In the genomic region with DNA sequence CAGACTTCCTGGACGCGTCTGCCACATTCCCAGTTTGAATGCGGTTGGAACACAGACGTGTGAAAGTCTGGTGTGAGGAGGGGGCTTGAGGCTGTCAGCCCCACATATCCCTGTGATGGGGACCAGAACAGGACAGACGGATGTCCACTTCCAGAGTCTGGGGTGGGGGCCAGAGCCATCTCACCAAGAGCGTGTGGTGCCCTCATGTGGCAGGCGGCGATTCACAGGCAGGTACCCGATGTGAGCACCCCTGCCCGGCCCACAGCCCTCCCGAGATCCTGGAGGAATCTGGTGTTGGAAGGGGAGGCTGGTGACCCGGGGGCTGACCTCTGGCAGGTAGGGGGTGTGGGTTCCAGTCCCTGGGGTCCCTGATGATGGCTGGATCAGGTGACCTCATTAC, we compare ENCODE assay signal across 2 cellular contexts.
A peak's percentile ranks its signal among the peaks of the same experiment; 100 is the strongest.
TF ChIP-seq lines count a peak whose summit lies in the region.

No MANE protein-coding gene starts in this region.

TF ChIP-seq in WTC11, 78 proteins besides CTCF, POLR2A, EP300 and RAD21 (continues in another document):
- no peak for TF ChIP-seq RELA (CRISPR knock-in tag; IDR thresholded peaks at IDR 0.05; ENCODE audit: borderline replicate concordance)
- TF ChIP-seq, protein P1, sequence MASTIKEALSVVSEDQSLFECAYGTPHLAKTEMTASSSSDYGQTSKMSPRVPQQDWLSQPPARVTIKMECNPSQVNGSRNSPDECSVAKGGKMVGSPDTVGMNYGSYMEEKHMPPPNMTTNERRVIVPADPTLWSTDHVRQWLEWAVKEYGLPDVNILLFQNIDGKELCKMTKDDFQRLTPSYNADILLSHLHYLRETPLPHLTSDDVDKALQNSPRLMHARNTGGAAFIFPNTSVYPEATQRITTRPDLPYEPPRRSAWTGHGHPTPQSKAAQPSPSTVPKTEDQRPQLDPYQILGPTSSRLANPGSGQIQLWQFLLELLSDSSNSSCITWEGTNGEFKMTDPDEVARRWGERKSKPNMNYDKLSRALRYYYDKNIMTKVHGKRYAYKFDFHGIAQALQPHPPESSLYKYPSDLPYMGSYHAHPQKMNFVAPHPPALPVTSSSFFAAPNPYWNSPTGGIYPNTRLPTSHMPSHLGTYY (CRISPR knock-in tag; IDR thresholded peaks at IDR 0.05) = no peak
- TF ChIP-seq, protein P2, sequence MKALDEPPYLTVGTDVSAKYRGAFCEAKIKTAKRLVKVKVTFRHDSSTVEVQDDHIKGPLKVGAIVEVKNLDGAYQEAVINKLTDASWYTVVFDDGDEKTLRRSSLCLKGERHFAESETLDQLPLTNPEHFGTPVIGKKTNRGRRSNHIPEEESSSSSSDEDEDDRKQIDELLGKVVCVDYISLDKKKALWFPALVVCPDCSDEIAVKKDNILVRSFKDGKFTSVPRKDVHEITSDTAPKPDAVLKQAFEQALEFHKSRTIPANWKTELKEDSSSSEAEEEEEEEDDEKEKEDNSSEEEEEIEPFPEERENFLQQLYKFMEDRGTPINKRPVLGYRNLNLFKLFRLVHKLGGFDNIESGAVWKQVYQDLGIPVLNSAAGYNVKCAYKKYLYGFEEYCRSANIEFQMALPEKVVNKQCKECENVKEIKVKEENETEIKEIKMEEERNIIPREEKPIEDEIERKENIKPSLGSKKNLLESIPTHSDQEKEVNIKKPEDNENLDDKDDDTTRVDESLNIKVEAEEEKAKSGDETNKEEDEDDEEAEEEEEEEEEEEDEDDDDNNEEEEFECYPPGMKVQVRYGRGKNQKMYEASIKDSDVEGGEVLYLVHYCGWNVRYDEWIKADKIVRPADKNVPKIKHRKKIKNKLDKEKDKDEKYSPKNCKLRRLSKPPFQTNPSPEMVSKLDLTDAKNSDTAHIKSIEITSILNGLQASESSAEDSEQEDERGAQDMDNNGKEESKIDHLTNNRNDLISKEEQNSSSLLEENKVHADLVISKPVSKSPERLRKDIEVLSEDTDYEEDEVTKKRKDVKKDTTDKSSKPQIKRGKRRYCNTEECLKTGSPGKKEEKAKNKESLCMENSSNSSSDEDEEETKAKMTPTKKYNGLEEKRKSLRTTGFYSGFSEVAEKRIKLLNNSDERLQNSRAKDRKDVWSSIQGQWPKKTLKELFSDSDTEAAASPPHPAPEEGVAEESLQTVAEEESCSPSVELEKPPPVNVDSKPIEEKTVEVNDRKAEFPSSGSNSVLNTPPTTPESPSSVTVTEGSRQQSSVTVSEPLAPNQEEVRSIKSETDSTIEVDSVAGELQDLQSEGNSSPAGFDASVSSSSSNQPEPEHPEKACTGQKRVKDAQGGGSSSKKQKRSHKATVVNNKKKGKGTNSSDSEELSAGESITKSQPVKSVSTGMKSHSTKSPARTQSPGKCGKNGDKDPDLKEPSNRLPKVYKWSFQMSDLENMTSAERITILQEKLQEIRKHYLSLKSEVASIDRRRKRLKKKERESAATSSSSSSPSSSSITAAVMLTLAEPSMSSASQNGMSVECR (CRISPR knock-in tag; IDR thresholded peaks at IDR 0.05; ENCODE audit: borderline replicate concordance) = no peak
- TF ChIP-seq ESRRA (CRISPR knock-in tag; IDR thresholded peaks at IDR 0.05; ENCODE audit: borderline replicate concordance) = no peak
- TF ChIP-seq, protein P3, sequence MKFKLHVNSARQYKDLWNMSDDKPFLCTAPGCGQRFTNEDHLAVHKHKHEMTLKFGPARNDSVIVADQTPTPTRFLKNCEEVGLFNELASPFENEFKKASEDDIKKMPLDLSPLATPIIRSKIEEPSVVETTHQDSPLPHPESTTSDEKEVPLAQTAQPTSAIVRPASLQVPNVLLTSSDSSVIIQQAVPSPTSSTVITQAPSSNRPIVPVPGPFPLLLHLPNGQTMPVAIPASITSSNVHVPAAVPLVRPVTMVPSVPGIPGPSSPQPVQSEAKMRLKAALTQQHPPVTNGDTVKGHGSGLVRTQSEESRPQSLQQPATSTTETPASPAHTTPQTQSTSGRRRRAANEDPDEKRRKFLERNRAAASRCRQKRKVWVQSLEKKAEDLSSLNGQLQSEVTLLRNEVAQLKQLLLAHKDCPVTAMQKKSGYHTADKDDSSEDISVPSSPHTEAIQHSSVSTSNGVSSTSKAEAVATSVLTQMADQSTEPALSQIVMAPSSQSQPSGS (CRISPR knock-in tag; IDR thresholded peaks at IDR 0.05; ENCODE audit: borderline replicate concordance, low read depth) = no peak
- TF ChIP-seq ZNF121 (CRISPR knock-in tag; IDR thresholded peaks at IDR 0.05) = no peak
- no peak for TF ChIP-seq FOXP1 (CRISPR knock-in tag; IDR thresholded peaks at IDR 0.05; ENCODE audit: borderline replicate concordance)
- TF ChIP-seq MXD4 (CRISPR knock-in tag; IDR thresholded peaks at IDR 0.05; ENCODE audit: borderline replicate concordance) = no peak
- no peak for TF ChIP-seq GRHL2 (CRISPR knock-in tag; IDR thresholded peaks at IDR 0.05; ENCODE audit: insufficient replicate concordance, severe bottlenecking)
- TF ChIP-seq, protein P4, sequence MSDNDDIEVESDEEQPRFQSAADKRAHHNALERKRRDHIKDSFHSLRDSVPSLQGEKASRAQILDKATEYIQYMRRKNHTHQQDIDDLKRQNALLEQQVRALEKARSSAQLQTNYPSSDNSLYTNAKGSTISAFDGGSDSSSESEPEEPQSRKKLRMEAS (CRISPR knock-in tag; IDR thresholded peaks at IDR 0.05) = no peak
- no peak for TF ChIP-seq ZNF219 (CRISPR knock-in tag; IDR thresholded peaks at IDR 0.05; ENCODE audit: borderline replicate concordance)
- TF ChIP-seq, protein P5, sequence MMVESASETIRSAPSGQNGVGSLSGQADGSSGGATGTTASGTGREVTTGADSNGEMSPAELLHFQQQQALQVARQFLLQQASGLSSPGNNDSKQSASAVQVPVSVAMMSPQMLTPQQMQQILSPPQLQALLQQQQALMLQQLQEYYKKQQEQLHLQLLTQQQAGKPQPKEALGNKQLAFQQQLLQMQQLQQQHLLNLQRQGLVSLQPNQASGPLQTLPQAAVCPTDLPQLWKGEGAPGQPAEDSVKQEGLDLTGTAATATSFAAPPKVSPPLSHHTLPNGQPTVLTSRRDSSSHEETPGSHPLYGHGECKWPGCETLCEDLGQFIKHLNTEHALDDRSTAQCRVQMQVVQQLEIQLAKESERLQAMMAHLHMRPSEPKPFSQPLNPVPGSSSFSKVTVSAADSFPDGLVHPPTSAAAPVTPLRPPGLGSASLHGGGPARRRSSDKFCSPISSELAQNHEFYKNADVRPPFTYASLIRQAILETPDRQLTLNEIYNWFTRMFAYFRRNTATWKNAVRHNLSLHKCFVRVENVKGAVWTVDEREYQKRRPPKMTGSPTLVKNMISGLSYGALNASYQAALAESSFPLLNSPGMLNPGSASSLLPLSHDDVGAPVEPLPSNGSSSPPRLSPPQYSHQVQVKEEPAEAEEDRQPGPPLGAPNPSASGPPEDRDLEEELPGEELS (CRISPR knock-in tag; IDR thresholded peaks at IDR 0.05) = no peak
- TF ChIP-seq ZNF671 (CRISPR knock-in tag; IDR thresholded peaks at IDR 0.05) = no peak
- TF ChIP-seq ZNF396 (CRISPR knock-in tag; IDR thresholded peaks at IDR 0.05; ENCODE audit: borderline replicate concordance) = no peak
- TF ChIP-seq GTF2I (CRISPR knock-in tag; conservative IDR thresholded peaks at IDR 0.05) = no peak
- TF ChIP-seq, protein P6, sequence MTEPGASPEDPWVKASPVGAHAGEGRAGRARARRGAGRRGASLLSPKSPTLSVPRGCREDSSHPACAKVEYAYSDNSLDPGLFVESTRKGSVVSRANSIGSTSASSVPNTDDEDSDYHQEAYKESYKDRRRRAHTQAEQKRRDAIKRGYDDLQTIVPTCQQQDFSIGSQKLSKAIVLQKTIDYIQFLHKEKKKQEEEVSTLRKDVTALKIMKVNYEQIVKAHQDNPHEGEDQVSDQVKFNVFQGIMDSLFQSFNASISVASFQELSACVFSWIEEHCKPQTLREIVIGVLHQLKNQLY (CRISPR knock-in tag; IDR thresholded peaks at IDR 0.05) = no peak
- no peak for TF ChIP-seq ZNF263 (CRISPR knock-in tag; IDR thresholded peaks at IDR 0.05; ENCODE audit: low read depth)
- no peak for TF ChIP-seq ATF1 (CRISPR knock-in tag; IDR thresholded peaks at IDR 0.05)

TF ChIP-seq in HepG2, 621 proteins besides CTCF, POLR2A, EP300 and RAD21:
- no peak for TF ChIP-seq ZSCAN29 (CRISPR knock-in tag; conservative IDR thresholded peaks at IDR 0.05)
- peak; percentile 50; the same call in 1 of the 2 replicates for TF ChIP-seq ZSCAN25 (CRISPR knock-in tag; IDR thresholded peaks at IDR 0.05)
- no peak for TF ChIP-seq MIER3 (CRISPR knock-in tag; IDR thresholded peaks at IDR 0.05; ENCODE audit: borderline replicate concordance)
- TF ChIP-seq AHR (CRISPR knock-in tag; IDR thresholded peaks at IDR 0.05) = no peak
- no peak for TF ChIP-seq ZBTB8A (CRISPR knock-in tag; IDR thresholded peaks at IDR 0.05; ENCODE audit: borderline replicate concordance, low read depth)
- TF ChIP-seq, protein P7, sequence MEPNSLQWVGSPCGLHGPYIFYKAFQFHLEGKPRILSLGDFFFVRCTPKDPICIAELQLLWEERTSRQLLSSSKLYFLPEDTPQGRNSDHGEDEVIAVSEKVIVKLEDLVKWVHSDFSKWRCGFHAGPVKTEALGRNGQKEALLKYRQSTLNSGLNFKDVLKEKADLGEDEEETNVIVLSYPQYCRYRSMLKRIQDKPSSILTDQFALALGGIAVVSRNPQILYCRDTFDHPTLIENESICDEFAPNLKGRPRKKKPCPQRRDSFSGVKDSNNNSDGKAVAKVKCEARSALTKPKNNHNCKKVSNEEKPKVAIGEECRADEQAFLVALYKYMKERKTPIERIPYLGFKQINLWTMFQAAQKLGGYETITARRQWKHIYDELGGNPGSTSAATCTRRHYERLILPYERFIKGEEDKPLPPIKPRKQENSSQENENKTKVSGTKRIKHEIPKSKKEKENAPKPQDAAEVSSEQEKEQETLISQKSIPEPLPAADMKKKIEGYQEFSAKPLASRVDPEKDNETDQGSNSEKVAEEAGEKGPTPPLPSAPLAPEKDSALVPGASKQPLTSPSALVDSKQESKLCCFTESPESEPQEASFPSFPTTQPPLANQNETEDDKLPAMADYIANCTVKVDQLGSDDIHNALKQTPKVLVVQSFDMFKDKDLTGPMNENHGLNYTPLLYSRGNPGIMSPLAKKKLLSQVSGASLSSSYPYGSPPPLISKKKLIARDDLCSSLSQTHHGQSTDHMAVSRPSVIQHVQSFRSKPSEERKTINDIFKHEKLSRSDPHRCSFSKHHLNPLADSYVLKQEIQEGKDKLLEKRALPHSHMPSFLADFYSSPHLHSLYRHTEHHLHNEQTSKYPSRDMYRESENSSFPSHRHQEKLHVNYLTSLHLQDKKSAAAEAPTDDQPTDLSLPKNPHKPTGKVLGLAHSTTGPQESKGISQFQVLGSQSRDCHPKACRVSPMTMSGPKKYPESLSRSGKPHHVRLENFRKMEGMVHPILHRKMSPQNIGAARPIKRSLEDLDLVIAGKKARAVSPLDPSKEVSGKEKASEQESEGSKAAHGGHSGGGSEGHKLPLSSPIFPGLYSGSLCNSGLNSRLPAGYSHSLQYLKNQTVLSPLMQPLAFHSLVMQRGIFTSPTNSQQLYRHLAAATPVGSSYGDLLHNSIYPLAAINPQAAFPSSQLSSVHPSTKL (CRISPR knock-in tag; IDR thresholded peaks at IDR 0.05) = no peak
- TF ChIP-seq STAG1 (CRISPR knock-in tag; IDR thresholded peaks at IDR 0.05) = peak; percentile 48
- no peak for TF ChIP-seq ZNF670 (CRISPR knock-in tag; IDR thresholded peaks at IDR 0.05; ENCODE audit: borderline replicate concordance)
- no peak for TF ChIP-seq REL (CRISPR knock-in tag; conservative IDR thresholded peaks at IDR 0.05)
- no peak for TF ChIP-seq ZNF616 (CRISPR knock-in tag; IDR thresholded peaks at IDR 0.05; ENCODE audit: low read depth)
